ENCODE assay signal across 22 cellular contexts in genomic region chr10:95450188-95450587, GRCh38.
DNase-seq lines count a peak whose midpoint lies in the region; ATAC-seq, FAIRE-seq and TF ChIP-seq lines count a peak whose summit lies in the region.
"Had no signal": no experiment of that assay in that cellular context is flagged by ENCODE, and none has a peak within 500 bp of the region (broad histone marks: within the 10 kb centered on the region; RNA-seq: fewer than 3 reads in every experiment).

No MANE protein-coding gene starts in this region.

- H3K27me3 ChIP-seq in prostate gland (replicated peaks; ENCODE audit: insufficient read depth) (no peaks in the 10 kb centered on the region), stomach smooth muscle (ENCODE audit: control insufficient read depth in 1 of 2, insufficient read depth in 2 of 2, low read length in 2 of 2) (no peaks in the 10 kb centered on the region)

- no peak overlapping the region for H3K9ac ChIP-seq in stomach smooth muscle (ENCODE audit: low read length in 2 of 2)

- H3K27ac ChIP-seq in coronary artery, result peak overlapping the region; percentile 87
- H3K27ac ChIP-seq in prostate gland, result peak overlapping the region; percentile 72 to 76
- peak overlapping the region; percentile 93 for H3K27ac ChIP-seq in stomach smooth muscle (ENCODE audit: low read length)
- H3K27ac ChIP-seq: A549, RWPE1 had no signal

- no peak for DNase-seq in coronary artery (ENCODE audit: low spot score)
- no peak for DNase-seq in prostate gland (ENCODE audit: low spot score)
- no peak for DNase-seq in GM12892 (ENCODE audit: insufficient read length)
- no peak for DNase-seq in NAMALWA (ENCODE audit: low spot score)
- DNase-seq in stimulated activated CD4-positive, alpha-beta T cell treated with anti-CD3 and anti-CD28 coated beads, Interleukin-2, amount 100 ng/mL, for 24 hours, result no peak
- DNase-seq: Caco-2; CD4-positive, alpha-beta T cell; GOT3; KG1; MV-4-11; NCI-H1417; NCI-H187; NCI-H2107; NCI-H526; PC-3 had no signal

- WGBS in prostate gland, result 90% methylated on average over 4 of the region's 4 CpGs

- no peak overlapping the region for H3K4me3 ChIP-seq in coronary artery
- H3K4me3 ChIP-seq in prostate gland, result no peak overlapping the region
- no peak overlapping the region for H3K4me3 ChIP-seq in stomach smooth muscle (ENCODE audit: low read length in 2 of 2)
- H3K4me3 ChIP-seq: A549 had no signal

- H3K4me1 ChIP-seq in prostate gland (replicated peaks) (no peaks in the 10 kb centered on the region), stomach smooth muscle (ENCODE audit: control insufficient read depth, insufficient read depth, low read length) (peaks cover 82% of the 10 kb centered on the region)

- TF ChIP-seq CTCF in coronary artery (IDR thresholded peaks at IDR 0.05) (no peak), prostate gland (IDR thresholded peaks at IDR 0.05) (no peak)

- TF ChIP-seq POLR2A in prostate gland (IDR thresholded peaks at IDR 0.05) (no peak), GM12892 (IDR thresholded peaks at IDR 0.05; ENCODE audit: low read depth, low read length) (no peak)

- H3K36me3 ChIP-seq in prostate gland (no peaks in the 10 kb centered on the region), stomach smooth muscle (ENCODE audit: control insufficient read depth in 2 of 2, insufficient read depth in 2 of 2, low read length in 2 of 2) (no peaks in the 10 kb centered on the region)

- intact Hi-C loops in prostate gland (cut with DNase I), result loop anchor here (5.0 kb wide), 1 partner anchor 67 kb away; no protein-coding TSS in a partner anchor

- FAIRE-seq in GM12892 (lab: Jason Lieb, UNC), result no peak
- FAIRE-seq: A549, G401.6 had no signal

- no peaks in the 10 kb centered on the region for H3K9me3 ChIP-seq in prostate gland
- H3K9me3 ChIP-seq in stomach smooth muscle (ENCODE audit: control insufficient read depth in 2 of 2, low read length in 2 of 2), result no peaks in the 10 kb centered on the region
- H3K9me3 ChIP-seq: A549, Caco-2 had no signal

- ATAC-seq in GM18868 (IDR thresholded peaks at IDR 0.05; ENCODE audit: unreplicated experiment) (peak; percentile 49), GM19395 (IDR thresholded peaks at IDR 0.05; ENCODE audit: unreplicated experiment) (no peak)
- ATAC-seq: A549, HCT116, PC-3 had no signal
